8 cellular contexts compared by ENCODE assay signal in genomic region chr2:120680136-120680761, GRCh38. TPM values are rescaled to one million over a fixed set of nuclear protein-coding genes. Genes with fewer than 3 reads are reported as not detected.
DNase-seq lines count a peak whose midpoint lies in the region; ATAC-seq, FAIRE-seq and TF ChIP-seq lines count a peak whose summit lies in the region.

No MANE protein-coding gene starts in this region.

- ATAC-seq in HG03432 (IDR thresholded peaks at IDR 0.05; ENCODE audit: unreplicated experiment) (peak; percentile 76), memory B cell (ENCODE audit: low read depth) (peak; percentile 66), GM19328 (IDR thresholded peaks at IDR 0.05; ENCODE audit: unreplicated experiment) (no peak)

- H3K4me1 Mint-ChIP-seq in memory B cell = peaks cover 4% of the 10 kb centered on the region

- peak; percentile 91 for FAIRE-seq in GM12892 (lab: Jason Lieb, UNC)

- H3K9me3 Mint-ChIP-seq in memory B cell = no peaks in the 10 kb centered on the region

- peaks cover 17% of the 10 kb centered on the region for H3K27me3 Mint-ChIP-seq in memory B cell

- no peak overlapping the region for H3K4me3 Mint-ChIP-seq in memory B cell

- peak overlapping the region; percentile 83 for H3K27ac Mint-ChIP-seq in memory B cell

- H3K36me3 Mint-ChIP-seq in memory B cell = no peaks in the 10 kb centered on the region

- peak; percentile 62 for DNase-seq in GM12892 (ENCODE audit: insufficient read length)
- peak; percentile 77 to 90 for DNase-seq in NCI-H526 (lab: John Stamatoyannopoulos, UW)
- DNase-seq in activated CD4-positive, alpha-beta T cell treated with anti-CD3 and anti-CD28 coated beads, Interleukin-2, amount 50 U/mL, for 4 hours = peak; percentile 55 to 63
- DNase-seq in ecto neural progenitor cell (ENCODE audit: low spot score) = peak; percentile 91
- DNase-seq in memory B cell (ENCODE audit: low spot score in 2 of 2) = peak; percentile 56 to 63
- peak; percentile 39 for DNase-seq in stimulated activated CD8-positive, alpha-beta memory T cell treated with anti-CD3 and anti-CD28 coated beads, Interleukin-12 subunit alpha, Interleukin-12 subunit beta, amount 100 ng/mL, for 24 hours (ENCODE audit: extremely low read depth)

- TF ChIP-seq POLR2A in GM12892 (IDR thresholded peaks at IDR 0.05; ENCODE audit: low read depth, low read length) = no peak

RNA-seq across cellular contexts. Expression of gene GLI2, which starts 55.4 kb away (rescaled TPM):
- polyA plus RNA-seq in GM12892 (2012; ENCODE audit: missing spikeins) = not detected

Comparison
In these comparisons a context has a peak if more than half of its experiments do, and no peak if none do; other contexts are left out.
1. DNase-seq: peak in every context shown above with its lines; median percentile 91 in ecto neural progenitor cell; 84 in NCI-H526; 62 in GM12892; 60 in memory B cell; 59 in activated CD4-positive, alpha-beta T cell treated with anti-CD3 and anti-CD28 coated beads, Interleukin-2, amount 50 U/mL, for 4 hours; 39 in stimulated activated CD8-positive, alpha-beta memory T cell treated with anti-CD3 and anti-CD28 coated beads, Interleukin-12 subunit alpha, Interleukin-12 subunit beta, amount 100 ng/mL, for 24 hours.